8 cellular contexts compared by ENCODE assay signal in the genomic region with DNA sequence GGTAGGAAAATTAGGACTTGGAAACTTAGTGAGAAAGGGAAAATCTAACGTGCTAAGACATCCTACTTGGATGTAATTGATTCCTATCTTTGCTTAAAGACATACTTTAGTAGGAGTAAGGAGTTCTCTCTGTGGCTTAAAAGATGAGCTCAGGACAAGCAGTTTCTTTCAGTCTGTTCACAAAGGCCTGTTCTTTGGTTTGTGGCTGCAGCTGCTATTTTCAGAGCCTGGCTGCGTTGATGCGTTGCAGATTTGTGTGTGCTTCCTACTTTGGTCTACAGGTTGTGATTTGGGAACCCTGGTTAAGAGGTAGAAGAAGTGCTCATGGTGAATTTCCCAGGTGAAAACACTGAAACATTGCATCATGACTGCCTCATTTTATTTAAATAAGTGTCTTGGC. TPM values are rescaled to one million over a fixed set of nuclear protein-coding genes. Genes with fewer than 3 reads are reported as not detected.
DNase-seq lines count a peak whose midpoint lies in the region; ATAC-seq, FAIRE-seq and TF ChIP-seq lines count a peak whose summit lies in the region.
"Not testable (repeated sequence)": the region's sequence is repeated elsewhere in the genome, so short reads cannot be mapped to it uniquely, and the experiment has no call there.

No MANE protein-coding gene starts in this region.

- not testable (repeated sequence) for H3K9me2 ChIP-seq in SU-DHL-6 (replicated peaks; ENCODE audit: insufficient read depth, low read length)

- H3K9me3 Mint-ChIP-seq in naive thymus-derived CD8-positive, alpha-beta T cell, result not testable (repeated sequence)

- peak overlapping the region; percentile 63 for H3K4me2 ChIP-seq in BLaER1
- H3K4me2 ChIP-seq in SU-DHL-6 (ENCODE audit: low read depth, low read length, poor library complexity, severe bottlenecking), result peak overlapping the region; percentile 57

- H4K20me1 ChIP-seq in BLaER1; SU-DHL-6 (ENCODE audit: low read depth, low read length): not testable (repeated sequence)

- H3K9me3 ChIP-seq in BLaER1; SU-DHL-6 (ENCODE audit: insufficient read depth, low read length): not testable (repeated sequence)

- not testable (repeated sequence) for H3K27me3 ChIP-seq in BLaER1; SU-DHL-6 (ENCODE audit: low read length)

- H3K27ac ChIP-seq in BLaER1 (peak overlapping the region; percentile 64), SU-DHL-6 (ENCODE audit: low read depth, low read length) (peak overlapping the region; percentile 95)

- H2AFZ ChIP-seq in SU-DHL-6 (ENCODE audit: low read depth, low read length, severe bottlenecking), result not testable (repeated sequence)

- POLR2A ChIA-PET in naive thymus-derived CD8-positive, alpha-beta T cell (lab: Charles Lee), result not testable (repeated sequence)

- 0 out of 2 replicates have a peak overlapping the region, but pooled peaks have one; percentile 4 for H3K4me3 ChIP-seq in BLaER1
- peak overlapping the region; percentile 1 for H3K4me3 ChIP-seq in SU-DHL-6 (ENCODE audit: insufficient read depth, low read length, poor library complexity, severe bottlenecking)

- peaks cover 14% of the 10 kb centered on the region; the same call in 1 of the 2 replicates for H3K36me3 ChIP-seq in BLaER1
- H3K36me3 ChIP-seq in SU-DHL-6 (ENCODE audit: low read length), result not testable (repeated sequence)

- not testable (repeated sequence) for DNase-seq in GM18507 (ENCODE audit: extremely low spot score, insufficient read length, low read depth); naive thymus-derived CD8-positive, alpha-beta T cell

- H3K36me3 Mint-ChIP-seq in naive thymus-derived CD8-positive, alpha-beta T cell, result peaks cover 0 to 15% (median 0%) of the 10 kb centered on the region in 3 donors

- H3K27me3 Mint-ChIP-seq in naive thymus-derived CD8-positive, alpha-beta T cell, result not testable (repeated sequence)

- peak overlapping the region in 1 of 10 donors; percentile 48 for H3K4me3 Mint-ChIP-seq in naive thymus-derived CD8-positive, alpha-beta T cell

- FAIRE-seq in GM18507 (lab: Jason Lieb, UNC), result peak; percentile 92

- peak overlapping the region in 6 of 10 donors; percentile 46 to 83 (median 52) for H3K27ac Mint-ChIP-seq in naive thymus-derived CD8-positive, alpha-beta T cell

- peak; percentile 37 for ATAC-seq in GM19372 (IDR thresholded peaks at IDR 0.05; ENCODE audit: low read depth, unreplicated experiment)
- ATAC-seq in GM21619 (IDR thresholded peaks at IDR 0.05; ENCODE audit: unreplicated experiment), result peak; percentile 62
- ATAC-seq in HG02938 (IDR thresholded peaks at IDR 0.05; ENCODE audit: unreplicated experiment), result peak; percentile 49
- peak; percentile 61 for ATAC-seq in HG03432 (IDR thresholded peaks at IDR 0.05; ENCODE audit: unreplicated experiment)
- ATAC-seq in naive thymus-derived CD8-positive, alpha-beta T cell, result not testable (repeated sequence)

- H3F3A ChIP-seq in SU-DHL-6 (ENCODE audit: insufficient read depth), result peaks cover 65% of the 10 kb centered on the region

- H3K4me1 Mint-ChIP-seq in naive thymus-derived CD8-positive, alpha-beta T cell, result peaks cover 4 to 23% (median 9%) of the 10 kb centered on the region in 4 donors

- H3K79me2 ChIP-seq in SU-DHL-6 (ENCODE audit: insufficient read depth, low read length), result not testable (repeated sequence)

- H3K9ac ChIP-seq in BLaER1 (peak overlapping the region; percentile 7; the same call in 1 of the 2 replicates), SU-DHL-6 (ENCODE audit: low read length) (peak overlapping the region; percentile 42)

- H3K4me1 ChIP-seq in BLaER1, result peaks cover 30% of the 10 kb centered on the region

- not testable (repeated sequence) for TF ChIP-seq CTCF in SU-DHL-6 (IDR thresholded peaks at IDR 0.05; ENCODE audit: insufficient read depth, low read length, poor library complexity, severe bottlenecking)

RNA-seq across cellular contexts. Expression of a gene that starts 24.5 kb away (rescaled TPM):
- 10 to 100 TPM; 71.3 to 79.5 TPM for total RNA-seq in naive thymus-derived CD8-positive, alpha-beta T cell
- 10 to 100 TPM in 1 of 3 donors, 1 to 10 TPM in 2; 8.2 to 12.0 (median 9.2) TPM for polyA plus RNA-seq in naive thymus-derived CD8-positive, alpha-beta T cell

RNA-seq across cellular contexts. Expression of a gene that starts 30.4 kb away (rescaled TPM):
- 10 to 100 TPM; 15.4 to 18.3 TPM for total RNA-seq in naive thymus-derived CD8-positive, alpha-beta T cell
- polyA plus RNA-seq in naive thymus-derived CD8-positive, alpha-beta T cell, result 10 to 100 TPM; 11.8 to 17.3 (median 15.6) TPM
